30 cellular contexts compared by ENCODE assay signal in genomic region chr4:12084690-12085089, GRCh38.
"Had no signal": no experiment of that assay in that cellular context is flagged by ENCODE, and none has a peak within 500 bp of the region (broad histone marks: within the 10 kb centered on the region; RNA-seq: fewer than 3 reads in every experiment).

No MANE protein-coding gene starts in this region.

- H3K27me3 Mint-ChIP-seq: activated CD4-positive, alpha-beta memory T cell treated with anti-CD3 and anti-CD28 coated beads for 36 hours; activated CD4-positive, alpha-beta T cell treated with anti-CD3 and anti-CD28 coated beads for 36 hours; activated CD4-positive, alpha-beta T cell treated with anti-CD3 and anti-CD28 coated beads, Interleukin-2, amount 10 ng/mL, durations not matched to agents 24 days and 14 days; activated CD8-positive, alpha-beta memory T cell treated with anti-CD3 and anti-CD28 coated beads, Interleukin-2, amount 10 ng/mL, durations not matched to agents 7 days and 5 days; activated naive CD4-positive, alpha-beta T cell treated with anti-CD3 and anti-CD28 coated beads, Interleukin-2, amount 50 U/mL, for 24 hours; activated naive CD8-positive, alpha-beta T cell treated with anti-CD3 and anti-CD28 coated beads for 36 hours; activated naive CD8-positive, alpha-beta T cell treated with anti-CD3 and anti-CD28 coated beads, Interleukin-2, amount 50 U/mL, for 24 hours; central memory CD8-positive, alpha-beta T cell had no signal

- H3K4me3 ChIP-seq: adrenal gland, body of pancreas, coronary artery, dorsolateral prefrontal cortex, esophagus squamous epithelium had no signal

- H3K4me1 Mint-ChIP-seq: activated CD4-positive, alpha-beta T cell treated with anti-CD3 and anti-CD28 coated beads for 36 hours; activated CD4-positive, alpha-beta T cell treated with anti-CD3 and anti-CD28 coated beads, Interleukin-2, amount 10 ng/mL, durations not matched to agents 24 days and 14 days; activated CD8-positive, alpha-beta memory T cell treated with anti-CD3 and anti-CD28 coated beads, Interleukin-2, amount 10 ng/mL, durations not matched to agents 7 days and 5 days; activated naive CD4-positive, alpha-beta T cell treated with anti-CD3 and anti-CD28 coated beads, Interleukin-2, amount 50 U/mL, for 24 hours; activated naive CD8-positive, alpha-beta T cell treated with anti-CD3 and anti-CD28 coated beads for 36 hours; activated naive CD8-positive, alpha-beta T cell treated with anti-CD3 and anti-CD28 coated beads, Interleukin-2, amount 50 U/mL, for 24 hours; central memory CD8-positive, alpha-beta T cell; endodermal cell had no signal

- H3K36me3 ChIP-seq: adrenal gland, esophagus squamous epithelium had no signal

- H3K9me3 Mint-ChIP-seq: activated CD4-positive, alpha-beta T cell treated with anti-CD3 and anti-CD28 coated beads, Interleukin-2, amount 10 ng/mL, durations not matched to agents 24 days and 14 days; activated naive CD4-positive, alpha-beta T cell treated with anti-CD3 and anti-CD28 coated beads for 36 hours had no signal

- H3K36me3 Mint-ChIP-seq: activated CD4-positive, alpha-beta memory T cell treated with anti-CD3 and anti-CD28 coated beads for 36 hours; activated CD8-positive, alpha-beta memory T cell treated with anti-CD3 and anti-CD28 coated beads, Interleukin-2, amount 10 ng/mL, durations not matched to agents 7 days and 5 days; activated naive CD4-positive, alpha-beta T cell treated with anti-CD3 and anti-CD28 coated beads, Interleukin-2, amount 50 U/mL, for 24 hours; activated naive CD8-positive, alpha-beta T cell treated with anti-CD3 and anti-CD28 coated beads for 36 hours had no signal

- ATAC-seq: activated CD4-positive, alpha-beta T cell treated with anti-CD3 and anti-CD28 coated beads for 36 hours; activated CD8-positive, alpha-beta memory T cell treated with anti-CD3 and anti-CD28 coated beads, Interleukin-2, amount 10 ng/mL, durations not matched to agents 7 days and 5 days; activated CD8-positive, alpha-beta T cell treated with anti-CD3 and anti-CD28 coated beads, Interleukin-2, amount 10 ng/mL, durations not matched to agents 7 days and 5 days; activated naive CD8-positive, alpha-beta T cell treated with anti-CD3 and anti-CD28 coated beads, Interleukin-2, amount 50 U/mL, for 24 hours; body of pancreas had no signal

- H3K27ac ChIP-seq: adrenal gland, body of pancreas, coronary artery, dorsolateral prefrontal cortex, esophagus squamous epithelium had no signal

- H3K4me1 ChIP-seq: adrenal gland, body of pancreas, esophagus squamous epithelium had no signal

- H3K27ac Mint-ChIP-seq: activated CD4-positive, alpha-beta memory T cell treated with anti-CD3 and anti-CD28 coated beads for 36 hours; activated CD4-positive, alpha-beta T cell treated with anti-CD3 and anti-CD28 coated beads for 36 hours; activated CD4-positive, alpha-beta T cell treated with anti-CD3 and anti-CD28 coated beads, Interleukin-2, amount 10 ng/mL, durations not matched to agents 24 days and 14 days; activated CD8-positive, alpha-beta memory T cell treated with anti-CD3 and anti-CD28 coated beads, Interleukin-2, amount 10 ng/mL, durations not matched to agents 7 days and 5 days; activated CD8-positive, alpha-beta T cell treated with anti-CD3 and anti-CD28 coated beads, Interleukin-2, amount 10 ng/mL, durations not matched to agents 7 days and 5 days; activated naive CD4-positive, alpha-beta T cell treated with anti-CD3 and anti-CD28 coated beads for 36 hours; activated naive CD4-positive, alpha-beta T cell treated with anti-CD3 and anti-CD28 coated beads, Interleukin-2, amount 50 U/mL, for 24 hours; activated naive CD8-positive, alpha-beta T cell treated with anti-CD3 and anti-CD28 coated beads for 36 hours; activated naive CD8-positive, alpha-beta T cell treated with anti-CD3 and anti-CD28 coated beads, Interleukin-2, amount 50 U/mL, for 24 hours; activated T-helper 1 cell treated with anti-CD3 and anti-CD28 coated beads, Interleukin-12 subunit alpha, Interleukin-12 subunit beta, Interleukin-2, Interleukin-4 antibody, amounts not matched to agents 30 ng/mL and 10 ng/mL and 1 ng/mL, durations not matched to agents 14 hours and 24 hours and 36 hours; activated T-helper 2 cell treated with anti-CD3 and anti-CD28 coated beads, Interferon-gamma antibody, Interleukin-2, Interleukin-4, amounts not matched to agents 10 μg/mL and 5 μg/mL and 100 μg/mL, durations not matched to agents 14 hours and 24 hours and 36 hours; dendritic cell treated with granulocyte-macrophage colony-stimulating factor and Interleukin-4, amounts not matched to agents 40 ng/mL and 50 ng/mL, for 4 days; endodermal cell had no signal

- H3K4me3 Mint-ChIP-seq: activated CD4-positive, alpha-beta memory T cell treated with anti-CD3 and anti-CD28 coated beads for 36 hours; activated CD4-positive, alpha-beta T cell treated with anti-CD3 and anti-CD28 coated beads for 36 hours; activated CD4-positive, alpha-beta T cell treated with anti-CD3 and anti-CD28 coated beads, Interleukin-2, amount 10 ng/mL, durations not matched to agents 24 days and 14 days; activated CD8-positive, alpha-beta memory T cell treated with anti-CD3 and anti-CD28 coated beads, Interleukin-2, amount 10 ng/mL, durations not matched to agents 7 days and 5 days; activated CD8-positive, alpha-beta T cell treated with anti-CD3 and anti-CD28 coated beads, Interleukin-2, amount 10 ng/mL, durations not matched to agents 7 days and 5 days; activated naive CD4-positive, alpha-beta T cell treated with anti-CD3 and anti-CD28 coated beads for 36 hours; activated naive CD4-positive, alpha-beta T cell treated with anti-CD3 and anti-CD28 coated beads, Interleukin-2, amount 50 U/mL, for 24 hours; activated naive CD8-positive, alpha-beta T cell treated with anti-CD3 and anti-CD28 coated beads for 36 hours; activated naive CD8-positive, alpha-beta T cell treated with anti-CD3 and anti-CD28 coated beads, Interleukin-2, amount 50 U/mL, for 24 hours; activated T-helper 1 cell treated with anti-CD3 and anti-CD28 coated beads, Interleukin-12 subunit alpha, Interleukin-12 subunit beta, Interleukin-2, Interleukin-4 antibody, amounts not matched to agents 30 ng/mL and 10 ng/mL and 1 ng/mL, durations not matched to agents 14 hours and 24 hours and 36 hours; central memory CD8-positive, alpha-beta T cell; dendritic cell treated with granulocyte-macrophage colony-stimulating factor and Interleukin-4, amounts not matched to agents 40 ng/mL and 50 ng/mL, for 4 days; endodermal cell had no signal

- H3K9me3 ChIP-seq: adrenal gland, body of pancreas, esophagus squamous epithelium had no signal

- H3K27me3 ChIP-seq: adrenal gland, body of pancreas, dorsolateral prefrontal cortex, esophagus squamous epithelium had no signal

- DNase-seq: activated CD4-positive, alpha-beta memory T cell treated with anti-CD3 and anti-CD28 coated beads for 36 hours; activated CD4-positive, alpha-beta T cell treated with anti-CD3 and anti-CD28 coated beads for 36 hours; activated CD4-positive, alpha-beta T cell treated with anti-CD3 and anti-CD28 coated beads, Interleukin-2, amount 10 ng/mL, durations not matched to agents 24 days and 14 days; activated CD4-positive, CD25-positive, alpha-beta regulatory T cell; activated CD4-positive, CD25-positive, alpha-beta regulatory T cell treated with anti-CD3 and anti-CD28 coated beads, Interleukin-2, amount 50 U/mL, for 72 hours; activated CD8-positive, alpha-beta memory T cell treated with anti-CD3 and anti-CD28 coated beads, Interleukin-2, amount 10 ng/mL, durations not matched to agents 7 days and 5 days; activated CD8-positive, alpha-beta memory T cell treated with anti-CD3 and anti-CD28 coated beads, Interleukin-2, amount 50 U/mL, for 4 hours; activated CD8-positive, alpha-beta T cell treated with anti-CD3 and anti-CD28 coated beads, Interleukin-2, amount 10 ng/mL, durations not matched to agents 7 days and 5 days; activated effector memory CD4-positive, alpha-beta T cell treated with anti-CD3 and anti-CD28 coated beads, Interleukin-2, amount 50 U/mL, for 16 hours; activated naive CD4-positive, alpha-beta T cell treated with anti-CD3 and anti-CD28 coated beads for 36 hours; activated naive CD8-positive, alpha-beta T cell treated with anti-CD3 and anti-CD28 coated beads for 36 hours; activated naive CD8-positive, alpha-beta T cell treated with anti-CD3 and anti-CD28 coated beads, Interleukin-2, amount 50 U/mL, for 24 hours; activated T-cell treated with anti-CD3 and anti-CD28 coated beads, Interleukin-2, amount 50 U/mL, for 1 hour; activated T-cell treated with anti-CD3 and anti-CD28 coated beads, Interleukin-2, amount 50 U/mL, for 48 hours; adrenal gland; amygdala; aorta; body of pancreas; dorsolateral prefrontal cortex; effector memory CD4-positive, alpha-beta T cell; endodermal cell; esophagus squamous epithelium; head of caudate nucleus; T-helper 2 cell had no signal
